Comparison of ENCODE assay signal across 8 cellular contexts in genomic region chr20:63659370-63659769, GRCh38.
DNase-seq lines count a peak whose midpoint lies in the region; ATAC-seq, FAIRE-seq and TF ChIP-seq lines count a peak whose summit lies in the region.

No MANE protein-coding gene starts in this region.

- H3K4me3 ChIP-seq in cardiac fibroblast (replicated peaks in 1 of 2; ENCODE audit: low read depth in 2 of 2, low read length in 2 of 2) (peak overlapping the region; percentile 78 to 91), mucosa of stomach (ENCODE audit: low read length) (peak overlapping the region; percentile 57)

- no peak for ATAC-seq in GM21515 (IDR thresholded peaks at IDR 0.05; ENCODE audit: unreplicated experiment)

- TF ChIP-seq CTCF in 22Rv1 (IDR thresholded peaks at IDR 0.05) = no peak
- TF ChIP-seq CTCF in cardiac fibroblast (IDR thresholded peaks at IDR 0.05; ENCODE audit: low read depth, low read length) = no peak

- peak overlapping the region; percentile 86 for H3K27ac ChIP-seq in 22Rv1

- no peaks in the 10 kb centered on the region for H3K9me3 ChIP-seq in mucosa of stomach (ENCODE audit: control insufficient read depth, low read length)

- peaks cover 7% of the 10 kb centered on the region for H3K27me3 ChIP-seq in mucosa of stomach (ENCODE audit: control insufficient read depth, insufficient read depth, low read length)

- DNase-seq in HTR-8/SVneo (ENCODE audit: insufficient read length, low spot score) (no peak), cardiac fibroblast (ENCODE audit: low read depth in 2 of 2) (no peak), hippocampal formation (lab: John Stamatoyannopoulos, UW) (no peak), NCI-H1105 treated with DMSO at 0.1 percent for 48 hours (lab: John Stamatoyannopoulos, UW) (no peak)
- DNase-seq in stimulated activated CD4-positive, alpha-beta T cell treated with anti-CD3 and anti-CD28 coated beads, Interleukin-2, amount 100 ng/mL, for 24 hours = no peak

- peak overlapping the region; percentile 73 for H3K9ac ChIP-seq in mucosa of stomach (ENCODE audit: low read length)

- peak; percentile 80 for FAIRE-seq in HTR-8/SVneo (lab: Jason Lieb, UNC)

- H3K36me3 ChIP-seq in mucosa of stomach (ENCODE audit: control insufficient read depth, insufficient read depth, low read length) = no peaks in the 10 kb centered on the region

- peaks cover 17% of the 10 kb centered on the region for H3K4me1 ChIP-seq in mucosa of stomach (ENCODE audit: control insufficient read depth, insufficient read depth, low read length)
